ENCODE assay signal across 9 cellular contexts in the genomic region with DNA sequence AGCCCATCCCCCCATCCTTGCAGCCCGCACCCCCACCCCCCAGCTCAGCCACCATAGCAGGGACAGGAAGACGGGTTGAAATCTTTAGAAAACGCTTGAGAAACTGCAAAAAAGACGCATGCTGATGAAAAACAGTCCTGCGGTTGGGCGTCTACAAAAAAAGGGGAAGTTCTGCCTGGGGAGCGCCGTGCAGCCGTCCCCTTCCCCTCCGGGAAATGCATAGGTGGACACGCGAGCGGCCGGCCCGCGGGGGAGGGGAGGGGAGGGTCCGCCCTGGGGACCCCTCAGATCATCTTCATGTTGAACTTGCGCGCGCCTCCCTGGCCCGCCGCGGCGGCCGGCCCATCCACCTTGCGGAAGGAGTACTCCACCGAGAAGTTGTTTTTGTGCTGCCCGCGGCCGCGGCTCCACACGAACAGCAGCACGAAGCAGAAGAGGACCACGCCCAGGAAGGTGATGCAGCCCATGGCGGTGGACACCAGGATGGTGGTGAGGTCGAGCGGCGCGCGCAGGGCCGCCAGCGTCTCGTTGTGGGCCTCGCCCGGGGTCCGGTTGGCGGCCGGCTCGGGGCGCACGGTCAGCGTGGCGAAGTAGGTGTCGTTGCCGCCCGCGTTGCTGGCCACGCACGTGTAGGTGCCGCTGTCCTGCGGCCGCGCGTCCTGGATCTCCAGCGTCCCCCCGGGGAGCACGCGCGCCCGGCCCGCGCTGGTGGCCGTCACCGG. TPM values are rescaled to one million over a fixed set of nuclear protein-coding genes. Genes with fewer than 3 reads are reported as not detected.
DNase-seq lines count a peak whose midpoint lies in the region; ATAC-seq and TF ChIP-seq lines count a peak whose summit lies in the region.
"Had no signal": no experiment of that assay in that cellular context is flagged by ENCODE, and none has a peak within 500 bp of the region (broad histone marks: within the 10 kb centered on the region; RNA-seq: fewer than 3 reads in every experiment).

No MANE protein-coding gene starts in this region.

- peaks cover 7% of the 10 kb centered on the region for H3K27me3 ChIP-seq in thoracic aorta (replicated peaks; ENCODE audit: insufficient read depth)

- H3K36me3 ChIP-seq in thoracic aorta: peaks cover 3% of the 10 kb centered on the region

- DNase-seq in NOMO-1 treated with dmso at 0.1 percent for 144 hours (lab: John Stamatoyannopoulos, UW; ENCODE audit: unreplicated experiment) (peak; percentile 91), left colon (peak; percentile 45 to 51), thoracic aorta (ENCODE audit: low spot score) (no peak), HuH-7 (ENCODE audit: low spot score) (no peak), cerebellar nuclear complex (lab: John Stamatoyannopoulos, UW) (no peak), NK-92 (lab: John Stamatoyannopoulos, UW; ENCODE audit: unreplicated experiment) (no peak)
- DNase-seq in activated naive CD4-positive, alpha-beta T cell treated with anti-CD3 and anti-CD28 coated beads, Interleukin-2, amount 50 U/mL, for 16 hours: peak; percentile 45

- H3K4me3 ChIP-seq in thoracic aorta: peak overlapping the region; percentile 63

- H3K4me1 ChIP-seq in thoracic aorta (ENCODE audit: control insufficient read depth in 1 of 2, low read depth in 2 of 2): peaks cover 24 to 43% of the 10 kb centered on the region in 2 donors

- peak; percentile 49 for ATAC-seq in GM18511 (IDR thresholded peaks at IDR 0.05; ENCODE audit: unreplicated experiment)
- peak; percentile 58 for ATAC-seq in left colon
- no peak for ATAC-seq in thoracic aorta (ENCODE audit: insufficient number of reproducible peaks, low FRiP score, low read depth)

- no peak for TF ChIP-seq CTCF in thoracic aorta (IDR thresholded peaks at IDR 0.05)

- no peaks in the 10 kb centered on the region for H3K9me3 ChIP-seq in thoracic aorta

- intact Hi-C loops in left colon (cut with DNase I, micrococcal nuclease): no loop called here

- H3K27ac ChIP-seq in thoracic aorta: no peak overlapping the region

RNA-seq across cellular contexts. Expression of a gene that starts 7.9 kb away (rescaled TPM):
- total RNA-seq in left colon: under 1 TPM; 0.15 to 0.78 TPM
- 1 to 10 TPM; 1.2 to 3.0 TPM for total RNA-seq in thoracic aorta

RNA-seq across cellular contexts. Expression of a gene that starts 18.1 kb away (rescaled TPM):
- total RNA-seq in left colon (not detected), thoracic aorta (under 1 TPM in 1 of 2 donors, not detected in 1; 0.27 TPM)
- total RNA-seq: myocyte had no signal

RNA-seq across cellular contexts. Expression of a gene that starts 33.7 kb away (rescaled TPM):
- total RNA-seq in left colon: 1 to 10 TPM in 1 of 2 donors, under 1 TPM in 1; 0.55 to 2.6 TPM
- total RNA-seq in thoracic aorta: not detected

RNA-seq across cellular contexts. Expression of a gene that starts 38.5 kb away (rescaled TPM):
- total RNA-seq in left colon: 100 to 1,000 TPM in 1 of 2 donors, 10 to 100 TPM in 1; 67.1 to 101 TPM
- 10 to 100 TPM; 35.5 to 38.8 TPM for total RNA-seq in thoracic aorta

RNA-seq across cellular contexts. Expression of a gene that starts 38.6 kb away (rescaled TPM):
- total RNA-seq in left colon: 100 to 1,000 TPM; 142 to 173 TPM
- total RNA-seq in thoracic aorta: 10 to 100 TPM; 55.8 to 60.0 TPM

Comparison
In these comparisons a context has a peak if more than half of its experiments do, and no peak if none do; other contexts are left out.
1. DNase-seq: peak in NOMO-1 treated with dmso at 0.1 percent for 144 hours (single experiment), activated naive CD4-positive, alpha-beta T cell treated with anti-CD3 and anti-CD28 coated beads, Interleukin-2, amount 50 U/mL, for 16 hours (single experiment) and left colon (2 of 2); none in thoracic aorta (single experiment), HuH-7 (single experiment), cerebellar nuclear complex (0 of 2) and NK-92 (single experiment).